ENCODE assay signal across 8 cellular contexts in the genomic region with DNA sequence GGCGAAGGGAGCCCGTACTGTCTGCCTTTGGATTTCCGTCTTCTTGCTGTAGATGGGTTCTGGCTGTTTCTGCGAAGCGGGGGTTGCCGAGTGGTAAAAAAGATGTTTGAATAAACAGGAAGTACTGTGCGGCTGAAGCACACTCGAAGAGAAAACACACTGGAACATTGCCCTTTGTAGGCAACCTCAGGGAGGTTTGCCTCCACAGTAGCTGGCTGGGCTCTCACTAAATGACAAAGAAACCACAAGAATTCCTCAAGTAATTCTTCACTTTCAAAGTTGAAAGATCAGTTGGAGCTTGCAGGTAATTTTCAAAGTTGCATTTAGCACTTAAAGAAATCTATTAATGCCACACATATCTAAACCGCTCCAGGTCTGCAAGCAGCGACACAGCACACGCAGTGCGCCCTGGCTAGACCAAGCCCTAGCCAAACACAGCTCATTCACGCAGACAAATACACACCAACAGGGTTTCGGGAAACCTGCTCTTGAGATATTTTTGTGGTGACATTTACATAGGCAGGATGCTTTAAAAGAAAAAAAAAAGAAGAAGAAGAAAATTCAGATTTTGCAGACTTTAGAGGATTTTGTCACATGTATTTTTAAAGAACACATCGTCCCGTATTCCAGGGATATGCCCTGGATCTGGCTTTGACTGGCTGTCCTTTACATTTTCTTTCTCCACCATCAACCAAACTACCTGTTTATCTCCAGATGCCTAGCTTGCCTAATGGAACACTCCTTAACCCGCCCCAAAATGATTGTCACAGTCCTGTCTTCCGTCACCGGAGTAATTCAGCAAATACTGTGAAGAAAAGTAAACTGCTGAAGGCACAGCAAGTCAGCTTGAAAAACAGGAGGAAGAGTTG.
A peak's percentile ranks its signal among the peaks of the same experiment; 100 is the strongest.
DNase-seq lines count a peak whose midpoint lies in the region; ATAC-seq and TF ChIP-seq lines count a peak whose summit lies in the region.

No MANE protein-coding gene starts in this region.

- ATAC-seq in GM18519 (IDR thresholded peaks at IDR 0.05; ENCODE audit: low FRiP score, unreplicated experiment) (peak; percentile 73), HG03135 (IDR thresholded peaks at IDR 0.05; ENCODE audit: unreplicated experiment) (peak; percentile 83), omental fat pad (ENCODE audit: low FRiP score) (peak; percentile 31)

- no peaks in the 10 kb centered on the region for H3K9me3 ChIP-seq in tibial artery

- H3K36me3 ChIP-seq in tibial artery = no peaks in the 10 kb centered on the region

- H3K4me3 ChIP-seq in tibial artery = peak overlapping the region; percentile 59 to 62

- no peaks in the 10 kb centered on the region for H3K27me3 ChIP-seq in tibial artery

- peak overlapping the region; percentile 84 to 89 for H3K27ac ChIP-seq in tibial artery

- peaks cover 0 to 79% (median 38%) of the 10 kb centered on the region in 4 donors for H3K4me1 ChIP-seq in tibial artery

- DNase-seq in RPMI7951 (ENCODE audit: low read depth) (peak; percentile 85), globus pallidus (ENCODE audit: low spot score) (peak; percentile 62), omental fat pad (ENCODE audit: low spot score) (no peak), tibial artery (peak; percentile 76 to 79), NCI-H187 (lab: John Stamatoyannopoulos, UW) (no peak)
- peak; percentile 76 for DNase-seq in activated naive CD4-positive, alpha-beta T cell treated with Interleukin-2 at 50 U/mL for 16 hours

- TF ChIP-seq CTCF in omental fat pad (IDR thresholded peaks at IDR 0.05) (no peak), tibial artery (IDR thresholded peaks at IDR 0.05) (no peak)

- intact Hi-C loops in tibial artery (cut with DNase I; ENCODE audit: low total_unique reads) = loop anchor here (2.0 to 5.0 kb wide), 3 partner anchors 34 to 112 kb away; no protein-coding TSS in a partner anchor

Comparison
In these comparisons a context has a peak if more than half of its experiments do, and no peak if none do; other contexts are left out.
1. ATAC-seq: peak in every context shown above with its lines; median percentile 83 in HG03135; 73 in GM18519; 31 in omental fat pad.
2. DNase-seq: peak in RPMI7951 (single experiment), activated naive CD4-positive, alpha-beta T cell treated with Interleukin-2 at 50 U/mL for 16 hours (single experiment), globus pallidus (single experiment) and tibial artery (2 of 2); none in omental fat pad (single experiment) and NCI-H187 (0 of 2).